Comparison of ENCODE assay signal across 8 cellular contexts in the genomic region with DNA sequence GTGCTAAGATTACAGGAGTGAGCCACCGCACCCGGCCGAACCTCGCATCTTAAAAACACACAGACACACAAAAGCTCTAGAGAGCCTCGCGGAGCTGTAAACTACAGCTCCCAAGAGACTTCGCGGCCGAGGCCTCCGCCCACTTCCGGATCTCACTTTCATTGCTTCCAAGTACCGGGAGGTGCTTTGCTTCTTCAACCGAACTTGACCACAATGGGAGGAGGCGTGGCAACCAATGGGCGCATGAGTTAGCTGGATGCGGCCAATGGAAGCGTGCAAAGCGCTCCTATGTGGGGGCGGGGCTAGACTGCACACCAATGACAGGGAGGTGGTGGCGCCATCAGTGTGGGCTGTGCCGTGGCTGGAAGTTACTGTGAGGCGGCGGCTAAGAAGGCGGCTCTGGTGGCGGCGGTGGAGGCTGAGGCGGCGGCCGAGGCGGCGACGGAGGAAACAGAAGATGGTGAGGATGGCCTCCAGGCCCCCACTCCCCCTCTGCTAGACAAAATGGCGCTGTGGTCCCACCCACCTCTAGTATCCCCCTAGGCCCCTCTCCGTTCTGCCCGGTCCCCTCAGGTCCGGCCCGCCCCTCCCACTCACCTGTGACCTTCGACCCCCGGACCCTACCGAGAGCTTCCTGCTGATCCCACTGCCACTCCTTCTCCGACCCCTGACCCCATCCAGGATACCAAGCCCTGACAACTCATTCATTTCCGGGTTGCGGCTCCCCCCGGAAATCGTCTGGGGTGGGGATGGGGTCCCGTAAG.
DNase-seq lines count a peak whose midpoint lies in the region; ATAC-seq, FAIRE-seq and TF ChIP-seq lines count a peak whose summit lies in the region.

A gene (plus strand): TSS at position 366 of the 764 bp plus-strand sequence. CDS start 92 bp downstream, at position 458.

- peak; percentile 99 for FAIRE-seq in islet of Langerhans (lab: Jason Lieb, UNC)

- TF ChIP-seq POLR2A in GM18951 (IDR thresholded peaks at IDR 0.05; ENCODE audit: extremely low read depth, insufficient read depth, insufficient read length), result peak; percentile 71

- in situ Hi-C loops in GM18951 (cut with MboI; ENCODE audit: low sequenced_read_pairs, unreplicated experiment), result no loop called here

- ATAC-seq in HG03342 (IDR thresholded peaks at IDR 0.05; ENCODE audit: unreplicated experiment), result peak; percentile 60
- peak; percentile 85 to 86 for ATAC-seq in activated CD4-positive, CD25-positive, alpha-beta regulatory T cell treated with anti-CD3 and anti-CD28 coated beads, Interleukin-2, amount 50 U/mL, for 24 hours

- peak; percentile 98 for DNase-seq in AG08395 (ENCODE audit: low spot score)
- DNase-seq in NCI-H446 treated with DMSO at 0.1 percent for 48 hours (lab: John Stamatoyannopoulos, UW), result peak; percentile 100
- DNase-seq in cerebellar cortex (ENCODE audit: low spot score), result peak; percentile 100
- peak; percentile 95 for DNase-seq in stimulated activated CD4-positive, alpha-beta T cell treated with anti-CD3 and anti-CD28 coated beads, Interleukin-12 subunit alpha, Interleukin-12 subunit beta, amount 100 ng/mL, for 4 hours

Comparison
In these comparisons a context has a peak if more than half of its experiments do, and no peak if none do; other contexts are left out.
1. Peak in every context shown above with its lines: DNase-seq and ATAC-seq.